Comparison of ENCODE assay signal across 8 cellular contexts in genomic region chr15:72472907-72473669, GRCh38. TPM values are rescaled to one million over a fixed set of nuclear protein-coding genes. Genes with fewer than 3 reads are reported as not detected.
DNase-seq lines count a peak whose midpoint lies in the region; ATAC-seq and TF ChIP-seq lines count a peak whose summit lies in the region.

No MANE protein-coding gene starts in this region.

- peak overlapping the region; percentile 95 to 100 (median 99) for H3K27ac ChIP-seq in BLaER1 treated with 17β-estradiol and CSF1 and Interleukin-3, amounts not matched to agents 10 nM and 100 nM
- H3K27ac ChIP-seq in temporal lobe (ENCODE audit: low read depth, low read length): peak overlapping the region; percentile 99

- DNase-seq in amniotic epithelial cell (ENCODE audit: low read depth): peak; percentile 31
- DNase-seq in kidney epithelial cell (ENCODE audit: low read depth): no peak

- H3K9ac ChIP-seq in BLaER1 treated with 17β-estradiol and CSF1 and Interleukin-3, amounts not matched to agents 10 nM and 100 nM: peak overlapping the region; percentile 92 to 100 (median 99)

- H3K9me3 Mint-ChIP-seq in IgD-negative memory B cell: no peaks in the 10 kb centered on the region

- H3K36me3 ChIP-seq in BLaER1 treated with 17β-estradiol and CSF1 and Interleukin-3, amounts not matched to agents 10 nM and 100 nM: peaks cover 14 to 23% (median 19%) of the 10 kb centered on the region in 11 experiments; a peak in 21 of 22 replicates
- no peaks in the 10 kb centered on the region for H3K36me3 ChIP-seq in kidney epithelial cell (ENCODE audit: control insufficient read depth, insufficient read depth, low read length)

- H4K20me1 ChIP-seq in BLaER1 treated with 17β-estradiol and CSF1 and Interleukin-3, amounts not matched to agents 10 nM and 100 nM: peaks cover 32 to 39% (median 38%) of the 10 kb centered on the region in 11 experiments

- peaks cover 24 to 33% (median 27%) of the 10 kb centered on the region in 3 donors for H3K4me1 Mint-ChIP-seq in IgD-negative memory B cell

- peak overlapping the region; percentile 99 to 100 (median 100) for H3K27ac Mint-ChIP-seq in IgD-negative memory B cell

- H3K4me1 ChIP-seq in BLaER1 treated with 17β-estradiol and CSF1 and Interleukin-3, amounts not matched to agents 10 nM and 100 nM: peaks cover 26 to 41% (median 34%) of the 10 kb centered on the region in 10 experiments

- peak; percentile 19 for TF ChIP-seq CTCF in kidney epithelial cell (IDR thresholded peaks at IDR 0.05; ENCODE audit: insufficient read depth, low read length, poor library complexity, severe bottlenecking)

- peak overlapping the region; percentile 63 to 95 (median 86) for H3K4me2 ChIP-seq in BLaER1 treated with 17β-estradiol and CSF1 and Interleukin-3, amounts not matched to agents 10 nM and 100 nM

- ATAC-seq in HG02678 (IDR thresholded peaks at IDR 0.05; ENCODE audit: unreplicated experiment) (no peak), HG03280 (IDR thresholded peaks at IDR 0.05; ENCODE audit: unreplicated experiment) (no peak), GM18870 (IDR thresholded peaks at IDR 0.05; ENCODE audit: unreplicated experiment) (no peak)

- no peaks in the 10 kb centered on the region; a peak in 1 of 22 replicates for H3K9me3 ChIP-seq in BLaER1 treated with 17β-estradiol and CSF1 and Interleukin-3, amounts not matched to agents 10 nM and 100 nM (replicated peaks in 1 of 11)

- peak overlapping the region; percentile 90 to 98 (median 96) for H3K4me3 ChIP-seq in BLaER1 treated with 17β-estradiol and CSF1 and Interleukin-3, amounts not matched to agents 10 nM and 100 nM
- H3K4me3 ChIP-seq in kidney epithelial cell (ENCODE audit: low read depth, low read length): peak overlapping the region; percentile 89

- H3K27me3 ChIP-seq in BLaER1 treated with 17β-estradiol and CSF1 and Interleukin-3, amounts not matched to agents 10 nM and 100 nM: no peaks in the 10 kb centered on the region
- no peaks in the 10 kb centered on the region for H3K27me3 ChIP-seq in kidney epithelial cell (ENCODE audit: control insufficient read depth, insufficient read depth, low read length)

- H3K4me3 Mint-ChIP-seq in IgD-negative memory B cell: peak overlapping the region; percentile 97 to 99 (median 98)

- peaks cover 1% of the 10 kb centered on the region for H3K36me3 Mint-ChIP-seq in IgD-negative memory B cell

- H3K27me3 Mint-ChIP-seq in IgD-negative memory B cell: no peaks in the 10 kb centered on the region

RNA-seq across cellular contexts. Expression of gene ARIH1, which starts 1.0 kb away (rescaled TPM):
- polyA plus RNA-seq in IgD-negative memory B cell: 24.4 TPM
- total RNA-seq in kidney epithelial cell: 51.1 and 54.9 TPM in 2 replicates
- 35.2 TPM for total RNA-seq in temporal lobe
